ENCODE assay signal across 1 cellular context in the genomic region with DNA sequence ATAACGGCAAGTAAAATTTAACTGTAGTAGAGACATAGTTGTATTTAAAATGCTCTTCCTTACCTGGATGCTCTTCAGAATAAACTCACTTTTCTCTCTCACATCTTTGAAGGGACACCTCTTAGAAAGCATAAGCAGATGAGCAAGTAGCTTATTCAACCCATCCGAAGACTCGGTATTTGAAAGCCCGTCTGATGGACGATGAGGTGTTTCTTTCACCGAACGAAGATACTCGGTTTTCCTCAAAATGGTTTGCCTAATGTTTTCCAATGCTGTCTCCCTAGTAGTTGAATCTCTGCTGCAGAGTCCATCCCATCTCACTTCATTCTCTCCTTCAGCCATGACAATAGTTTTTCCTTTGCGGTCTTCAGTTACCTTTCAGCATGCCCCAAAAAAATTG.
TF ChIP-seq lines count a peak whose summit lies in the region.

No MANE protein-coding gene starts in this region.

TF ChIP-seq in SK-N-SH treated with all-trans-retinoic acid at 6 μM for 48 hours, 23 proteins besides CTCF, POLR2A, EP300 and RAD21 (continued from another document):
- no peak for TF ChIP-seq ZNF8 (CRISPR knock-in tag; IDR thresholded peaks at IDR 0.05)
- TF ChIP-seq ZNF70 (CRISPR knock-in tag; IDR thresholded peaks at IDR 0.05), result no peak
- no peak for TF ChIP-seq ARNTL (CRISPR knock-in tag; IDR thresholded peaks at IDR 0.05; ENCODE audit: borderline replicate concordance, low read depth)
- TF ChIP-seq TCF4 (CRISPR knock-in tag; IDR thresholded peaks at IDR 0.05; ENCODE audit: borderline replicate concordance), result no peak
- TF ChIP-seq, protein P1, sequence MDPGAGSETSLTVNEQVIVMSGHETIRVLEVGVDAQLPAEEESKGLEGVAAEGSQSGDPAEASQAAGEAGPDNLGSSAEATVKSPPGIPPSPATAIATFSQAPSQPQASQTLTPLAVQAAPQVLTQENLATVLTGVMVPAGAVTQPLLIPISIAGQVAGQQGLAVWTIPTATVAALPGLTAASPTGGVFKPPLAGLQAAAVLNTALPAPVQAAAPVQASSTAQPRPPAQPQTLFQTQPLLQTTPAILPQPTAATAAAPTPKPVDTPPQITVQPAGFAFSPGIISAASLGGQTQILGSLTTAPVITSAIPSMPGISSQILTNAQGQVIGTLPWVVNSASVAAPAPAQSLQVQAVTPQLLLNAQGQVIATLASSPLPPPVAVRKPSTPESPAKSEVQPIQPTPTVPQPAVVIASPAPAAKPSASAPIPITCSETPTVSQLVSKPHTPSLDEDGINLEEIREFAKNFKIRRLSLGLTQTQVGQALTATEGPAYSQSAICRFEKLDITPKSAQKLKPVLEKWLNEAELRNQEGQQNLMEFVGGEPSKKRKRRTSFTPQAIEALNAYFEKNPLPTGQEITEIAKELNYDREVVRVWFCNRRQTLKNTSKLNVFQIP (CRISPR knock-in tag; IDR thresholded peaks at IDR 0.05; ENCODE audit: borderline replicate concordance, low read depth), result no peak
- no peak for TF ChIP-seq PPARA (CRISPR knock-in tag; IDR thresholded peaks at IDR 0.05; ENCODE audit: borderline replicate concordance)
- TF ChIP-seq ZFP3 (CRISPR knock-in tag; IDR thresholded peaks at IDR 0.05), result no peak
- TF ChIP-seq OSR1 (CRISPR knock-in tag; IDR thresholded peaks at IDR 0.05), result no peak
- no peak for TF ChIP-seq ZFP30 (CRISPR knock-in tag; IDR thresholded peaks at IDR 0.05)
- TF ChIP-seq GLIS3 (CRISPR knock-in tag; IDR thresholded peaks at IDR 0.05), result no peak
- no peak for TF ChIP-seq ZNF565 (CRISPR knock-in tag; conservative IDR thresholded peaks at IDR 0.05; ENCODE audit: low read depth)
